ENCODE assay signal across 9 cellular contexts in the genomic region with DNA sequence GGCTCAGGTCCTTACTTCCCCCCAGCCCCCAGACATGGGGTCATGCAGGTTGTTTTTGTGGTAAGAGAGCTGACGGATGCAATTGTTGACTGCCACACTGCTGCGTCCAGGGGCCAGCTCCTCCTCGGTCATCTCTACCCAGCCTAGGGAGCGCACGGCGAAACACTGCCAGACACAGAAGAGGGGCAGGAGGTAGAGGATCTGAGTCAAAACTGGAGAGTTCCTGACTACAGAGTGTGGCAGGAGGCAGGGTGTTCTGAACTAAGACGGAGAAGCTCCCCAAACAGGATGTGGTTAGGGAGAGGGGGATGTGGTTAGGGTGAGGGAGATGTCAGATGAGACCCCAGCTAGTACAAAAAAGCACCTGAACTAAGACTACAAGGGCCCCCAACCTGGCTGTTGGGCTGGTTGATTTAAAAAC.
DNase-seq lines count a peak whose midpoint lies in the region; ATAC-seq lines count a peak whose summit lies in the region.
"Had no signal": no experiment of that assay in that cellular context is flagged by ENCODE, and none has a peak within 500 bp of the region (broad histone marks: within the 10 kb centered on the region; RNA-seq: fewer than 3 reads in every experiment).

No MANE protein-coding gene starts in this region.

- H3K9me3 Mint-ChIP-seq in memory B cell = no peaks in the 10 kb centered on the region
- H3K9me3 Mint-ChIP-seq: neural crest cell had no signal

- peaks cover 7% of the 10 kb centered on the region for H3K36me3 Mint-ChIP-seq in memory B cell

- peak overlapping the region; percentile 63 for H3K4me3 Mint-ChIP-seq in memory B cell
- H3K4me3 Mint-ChIP-seq: neural crest cell had no signal

- H3K27ac Mint-ChIP-seq in memory B cell = peak overlapping the region; percentile 73

- H3K27me3 Mint-ChIP-seq in memory B cell = no peaks in the 10 kb centered on the region

- peaks cover 38% of the 10 kb centered on the region for H3K4me1 Mint-ChIP-seq in memory B cell

- DNase-seq in activated gamma-delta T cell treated with Interleukin-2 at 50 U/mL for 16 hours (peak; percentile 80), activated gamma-delta T cell (lab: John Stamatoyannopoulos, UW) (no peak), memory B cell (ENCODE audit: low spot score in 2 of 2) (no peak), iPS-NIHi11 (ENCODE audit: low spot score) (no peak), T1000 (lab: John Stamatoyannopoulos, UW) (no peak), NCI-H1694 treated with DMSO at 0.1 percent for 48 hours (lab: John Stamatoyannopoulos, UW) (no peak)
- peak; percentile 30 to 40 for DNase-seq in activated CD4-positive, alpha-beta T cell treated with anti-CD3 and anti-CD28 coated beads, Interleukin-2, amount 50 U/mL, for 4 hours

- ATAC-seq in HG03469 (IDR thresholded peaks at IDR 0.05; ENCODE audit: unreplicated experiment) (peak; percentile 88), memory B cell (ENCODE audit: low read depth) (peak; percentile 93)

Comparison
In these comparisons a context has a peak if more than half of its experiments do, and no peak if none do; other contexts are left out.
1. DNase-seq: peak in activated gamma-delta T cell treated with Interleukin-2 at 50 U/mL for 16 hours (single experiment) and activated CD4-positive, alpha-beta T cell treated with anti-CD3 and anti-CD28 coated beads, Interleukin-2, amount 50 U/mL, for 4 hours (2 of 2); none in activated gamma-delta T cell (single experiment), memory B cell (0 of 2), iPS-NIHi11 (single experiment), T1000 (single experiment) and NCI-H1694 treated with DMSO at 0.1 percent for 48 hours (single experiment).